2 cellular contexts compared by ENCODE assay signal in genomic region chr2:60932954-60933353, GRCh38.
A peak's percentile ranks its signal among the peaks of the same experiment; 100 is the strongest.
TF ChIP-seq lines count a peak whose summit lies in the region.

No MANE protein-coding gene starts in this region.

TF ChIP-seq in HepG2, 621 proteins besides CTCF, POLR2A, EP300 and RAD21:
- TF ChIP-seq ZNF354B (CRISPR knock-in tag; IDR thresholded peaks at IDR 0.05): no peak
- no peak for TF ChIP-seq ZMYM2 (CRISPR knock-in tag; IDR thresholded peaks at IDR 0.05)
- no peak for TF ChIP-seq KDM5A (IDR thresholded peaks at IDR 0.05; ENCODE audit: borderline replicate concordance, low read length)
- TF ChIP-seq POLR2AphosphoS5 (IDR thresholded peaks at IDR 0.05; ENCODE audit: low read depth, low read length): 0 out of 2 replicates have a peak, but pooled peaks have one; percentile 3
- no peak for TF ChIP-seq EHMT2 (IDR thresholded peaks at IDR 0.05; ENCODE audit: borderline replicate concordance, low read depth, low read length)
- 0 out of 2 replicates have a peak, but pooled peaks have one; percentile 53 for TF ChIP-seq MBD4 (IDR thresholded peaks at IDR 0.05; ENCODE audit: borderline replicate concordance, low read length)
- no peak for TF ChIP-seq ZC3H13 (CRISPR knock-in tag; IDR thresholded peaks at IDR 0.05)

TF ChIP-seq in SK-N-SH, 30 proteins besides CTCF, POLR2A, EP300 and RAD21:
- TF ChIP-seq FOXM1 (IDR thresholded peaks at IDR 0.05; ENCODE audit: low read depth) (no peak), TAF1 (IDR thresholded peaks at IDR 0.05; ENCODE audit: borderline replicate concordance, low read depth, low read length) (no peak), NRF1 (IDR thresholded peaks at IDR 0.05; ENCODE audit: low read depth, low read length) (no peak), CHD2 (IDR thresholded peaks at IDR 0.05; ENCODE audit: low read length, partially characterized antibody) (no peak), RFX5 (IDR thresholded peaks at IDR 0.05; ENCODE audit: low read length) (no peak), FOSL2 (IDR thresholded peaks at IDR 0.05; ENCODE audit: borderline replicate concordance, low read depth) (no peak), REST (IDR thresholded peaks at IDR 0.05; ENCODE audit: low read depth, low read length) (no peak), POLR2AphosphoS5 (IDR thresholded peaks at IDR 0.05; ENCODE audit: low read depth, low read length) (no peak), SMC3 (IDR thresholded peaks at IDR 0.05; ENCODE audit: low read depth, low read length) (no peak), ELF1 (IDR thresholded peaks at IDR 0.05) (no peak), PBX3 (IDR thresholded peaks at IDR 0.05) (no peak), RCOR1 (IDR thresholded peaks at IDR 0.05; ENCODE audit: low read length) (no peak), EZH2phosphoT487 (IDR thresholded peaks at IDR 0.05; ENCODE audit: borderline replicate concordance, low read depth) (no peak)
- TF ChIP-seq, protein P1, sequence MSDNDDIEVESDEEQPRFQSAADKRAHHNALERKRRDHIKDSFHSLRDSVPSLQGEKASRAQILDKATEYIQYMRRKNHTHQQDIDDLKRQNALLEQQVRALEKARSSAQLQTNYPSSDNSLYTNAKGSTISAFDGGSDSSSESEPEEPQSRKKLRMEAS (IDR thresholded peaks at IDR 0.05; ENCODE audit: low read depth): no peak
- TF ChIP-seq, protein P2, sequence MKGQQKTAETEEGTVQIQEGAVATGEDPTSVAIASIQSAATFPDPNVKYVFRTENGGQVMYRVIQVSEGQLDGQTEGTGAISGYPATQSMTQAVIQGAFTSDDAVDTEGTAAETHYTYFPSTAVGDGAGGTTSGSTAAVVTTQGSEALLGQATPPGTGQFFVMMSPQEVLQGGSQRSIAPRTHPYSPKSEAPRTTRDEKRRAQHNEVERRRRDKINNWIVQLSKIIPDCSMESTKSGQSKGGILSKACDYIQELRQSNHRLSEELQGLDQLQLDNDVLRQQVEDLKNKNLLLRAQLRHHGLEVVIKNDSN (IDR thresholded peaks at IDR 0.05; ENCODE audit: borderline replicate concordance, low read depth): no peak
